In the genomic region with DNA sequence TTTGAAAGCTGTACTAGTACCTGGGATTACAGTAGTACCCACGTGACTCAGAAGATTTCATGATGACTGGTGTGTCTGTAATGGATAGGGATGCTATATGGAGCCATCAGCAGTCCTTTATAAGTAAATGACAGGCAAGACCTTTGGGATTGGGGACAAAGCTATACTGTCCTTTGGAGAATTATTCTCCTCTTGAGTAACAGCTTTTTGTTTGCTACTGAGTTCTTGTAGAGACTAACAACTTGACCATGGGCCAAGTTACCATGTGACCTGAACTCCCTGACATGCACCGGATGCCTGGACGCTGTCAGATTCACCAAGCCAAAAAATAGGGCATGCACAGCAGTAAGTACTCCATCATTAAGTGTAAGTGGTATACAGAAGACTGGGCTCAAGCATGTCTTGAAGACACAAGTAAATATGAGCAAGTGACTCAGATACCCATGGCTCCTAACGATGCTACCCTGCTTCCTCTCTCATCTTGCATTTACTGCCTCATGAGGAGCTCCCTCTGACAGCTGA, we compare ENCODE assay signal across 11 cellular contexts. TPM values are rescaled to one million over a fixed set of nuclear protein-coding genes. Genes with fewer than 3 reads are reported as not detected.
DNase-seq lines count a peak whose midpoint lies in the region; ATAC-seq and TF ChIP-seq lines count a peak whose summit lies in the region.
"Had no signal": no experiment of that assay in that cellular context is flagged by ENCODE, and none has a peak within 500 bp of the region (broad histone marks: within the 10 kb centered on the region; RNA-seq: fewer than 3 reads in every experiment).

No MANE protein-coding gene starts in this region.

- H3K27me3 ChIP-seq in Panc1 (ENCODE audit: control insufficient read depth, insufficient read depth, low read length) (no peaks in the 10 kb centered on the region), BE2C (no peaks in the 10 kb centered on the region), smooth muscle cell (ENCODE audit: low read depth) (no peaks in the 10 kb centered on the region)

- peaks cover 22 to 73% (median 70%) of the 10 kb centered on the region in 4 donors for H3K4me1 Mint-ChIP-seq in naive thymus-derived CD8-positive, alpha-beta T cell

- peaks cover 88% of the 10 kb centered on the region for H3K79me2 ChIP-seq in smooth muscle cell (ENCODE audit: low read depth)

- CTCF ChIA-PET in Panc1 (lab: Charles Lee): no interaction called here

- peak overlapping the region in 8 of 10 donors; percentile 0 to 56 (median 18) for H3K27ac Mint-ChIP-seq in naive thymus-derived CD8-positive, alpha-beta T cell
- H3K27ac Mint-ChIP-seq: activated naive CD8-positive, alpha-beta T cell treated with anti-CD3 and anti-CD28 coated beads, Interleukin-2, amount 10 ng/mL, durations not matched to agents 7 days and 5 days had no signal

- H3K4me2 ChIP-seq in smooth muscle cell: no peak overlapping the region

- no peaks in the 10 kb centered on the region for H3K4me1 ChIP-seq in Panc1 (ENCODE audit: control insufficient read depth, insufficient read depth, low read length)
- H3K4me1 ChIP-seq in BE2C: no peaks in the 10 kb centered on the region
- no peaks in the 10 kb centered on the region for H3K4me1 ChIP-seq in smooth muscle cell (ENCODE audit: low read depth)

- H3K9me3 Mint-ChIP-seq in naive thymus-derived CD8-positive, alpha-beta T cell: no peaks in the 10 kb centered on the region
- H3K9me3 Mint-ChIP-seq: activated naive CD8-positive, alpha-beta T cell treated with anti-CD3 and anti-CD28 coated beads, Interleukin-2, amount 10 ng/mL, durations not matched to agents 7 days and 5 days had no signal

- peak; percentile 47; the same call in 1 of the 2 replicates for ATAC-seq in Panc1
- no peak for ATAC-seq in naive thymus-derived CD8-positive, alpha-beta T cell

- TF ChIP-seq CTCF in Panc1 (IDR thresholded peaks at IDR 0.05) (no peak), fibroblast of the aortic adventitia (IDR thresholded peaks at IDR 0.05; ENCODE audit: insufficient read depth, low read length) (no peak), BE2C (IDR thresholded peaks at IDR 0.05; ENCODE audit: low read depth, low read length) (no peak), smooth muscle cell (IDR thresholded peaks at IDR 0.05; ENCODE audit: borderline replicate concordance, insufficient read depth, poor library complexity, severe bottlenecking) (no peak)

- H3K9me3 ChIP-seq in Panc1 (ENCODE audit: control insufficient read depth, insufficient read depth, low read depth, low read length): no peaks in the 10 kb centered on the region
- no peaks in the 10 kb centered on the region for H3K9me3 ChIP-seq in BE2C
- no peaks in the 10 kb centered on the region for H3K9me3 ChIP-seq in smooth muscle cell (replicated peaks; ENCODE audit: low read depth)

- H3K27ac ChIP-seq in Panc1 (ENCODE audit: low read length): no peak overlapping the region
- H3K27ac ChIP-seq in smooth muscle cell (ENCODE audit: low read depth): no peak overlapping the region

- H3K36me3 ChIP-seq in Panc1 (ENCODE audit: control insufficient read depth, insufficient read depth, low read length) (no peaks in the 10 kb centered on the region), BE2C (peaks cover 4% of the 10 kb centered on the region), smooth muscle cell (ENCODE audit: low read depth) (no peaks in the 10 kb centered on the region)

- no peak overlapping the region for H2AFZ ChIP-seq in smooth muscle cell (ENCODE audit: low read depth)

- peaks cover 0 to 27% (median 0%) of the 10 kb centered on the region in 3 donors for H3K36me3 Mint-ChIP-seq in naive thymus-derived CD8-positive, alpha-beta T cell

- no peak overlapping the region for H3K9ac ChIP-seq in smooth muscle cell (ENCODE audit: low read depth)

- H3K4me3 ChIP-seq in Panc1 (ENCODE audit: low read depth in 2 of 2, low read length in 2 of 2) (no peak overlapping the region), fibroblast of the aortic adventitia (ENCODE audit: low read depth, low read length) (no peak overlapping the region), BE2C (ENCODE audit: low read depth, low read length) (no peak overlapping the region), smooth muscle cell (no peak overlapping the region)

- H4K20me1 ChIP-seq in smooth muscle cell (ENCODE audit: low read depth): peaks cover 100% of the 10 kb centered on the region

- no peaks in the 10 kb centered on the region for H3F3A ChIP-seq in smooth muscle cell (ENCODE audit: low read depth)

- no TSS peak for BruUV-seq in Panc1 (replicated peaks; lab: Mats Ljungman, UMichigan)

- intact Hi-C loops in Panc1 (cut with micrococcal nuclease; ENCODE audit: unreplicated experiment): no loop called here

- in situ Hi-C loops in Panc1 (cut with HindIII; ENCODE audit: low pct_unique_long_range_greater_than_20kb, low sequenced_read_pairs): no loop called here

- H3K4me3 Mint-ChIP-seq in naive thymus-derived CD8-positive, alpha-beta T cell: peak overlapping the region in 1 of 10 donors; percentile 16
- H3K4me3 Mint-ChIP-seq: activated naive CD8-positive, alpha-beta T cell treated with anti-CD3 and anti-CD28 coated beads, Interleukin-2, amount 10 ng/mL, durations not matched to agents 7 days and 5 days had no signal

- H3K27me3 Mint-ChIP-seq in naive thymus-derived CD8-positive, alpha-beta T cell: no peaks in the 10 kb centered on the region
- H3K27me3 Mint-ChIP-seq: activated naive CD8-positive, alpha-beta T cell treated with anti-CD3 and anti-CD28 coated beads, Interleukin-2, amount 10 ng/mL, durations not matched to agents 7 days and 5 days had no signal

- POLR2A ChIA-PET in Panc1 (lab: Charles Lee): no interaction called here
- POLR2A ChIA-PET in naive thymus-derived CD8-positive, alpha-beta T cell (lab: Charles Lee): interaction anchor here (0.6 to 1.1 kb wide), 3 partner anchors 13 to 46 kb away, joined by 3 to 4 read pairs (median 3); a partner anchor contains a TSS

- 78% methylated on average over 4 of the region's 4 CpGs for WGBS in smooth muscle cell (ENCODE audit: low lambda C conversion rate)

- DNase-seq in A172 (ENCODE audit: low spot score): peak; percentile 2
- DNase-seq in Panc1 (ENCODE audit: low read depth, low spot score): no peak
- DNase-seq in fibroblast of the aortic adventitia (ENCODE audit: low read depth): peak; percentile 74
- no peak for DNase-seq in naive thymus-derived CD8-positive, alpha-beta T cell
- DNase-seq in BE2C: no peak
- no peak for DNase-seq in smooth muscle cell (lab: John Stamatoyannopoulos, UW; ENCODE audit: unreplicated experiment)
- DNase-seq in stimulated activated CD4-positive, alpha-beta T cell treated with anti-CD3 and anti-CD28 coated beads, Interleukin-15, amount 100 ng/mL, for 24 hours: no peak
- no peak for DNase-seq in activated effector memory CD4-positive, alpha-beta T cell treated with Interleukin-2 at 50 U/mL for 16 hours
- DNase-seq: activated naive CD8-positive, alpha-beta T cell treated with anti-CD3 and anti-CD28 coated beads, Interleukin-2, amount 10 ng/mL, durations not matched to agents 7 days and 5 days; NCI-H1092; T-helper 1 cell had no signal

RNA-seq across cellular contexts. Expression of a gene that starts 12.9 kb away (rescaled TPM):
- 262 and 270 TPM in 2 replicates for total RNA-seq in A172 (2014; rRNA removed; shearing (Covaris generic))
- total RNA-seq in Panc1 (2021; ENCODE audit: unreplicated experiment) (164 TPM), fibroblast of the aortic adventitia (ENCODE audit: low replicate concordance) (292 and 299 TPM in 2 replicates), smooth muscle cell (276 and 305 TPM in 2 replicates)
- 132 TPM for polyA plus RNA-seq in Panc1 (2012; ENCODE audit: insufficient read length)
- total RNA-seq in naive thymus-derived CD8-positive, alpha-beta T cell: 10 to 100 TPM; 68.3 to 70.6 TPM
- polyA plus RNA-seq in naive thymus-derived CD8-positive, alpha-beta T cell: 100 to 1,000 TPM; 103 to 128 (median 119) TPM
- polyA plus RNA-seq in BE2C (2012; ENCODE audit: insufficient read depth, insufficient read length, low read depth): 121 TPM
- 228 and 236 TPM in 2 replicates for polyA plus RNA-seq in smooth muscle cell

RNA-seq across cellular contexts. Expression of a gene that starts 45.0 kb away (rescaled TPM):
- total RNA-seq in A172 (2014; rRNA removed; shearing (Covaris generic)): 0.53 and 2.8 TPM in 2 replicates
- total RNA-seq in Panc1 (2021; ENCODE audit: unreplicated experiment) (9.5 TPM), fibroblast of the aortic adventitia (ENCODE audit: low replicate concordance) (4.1 TPM in 1 of 2 replicates, not detected in the other), smooth muscle cell (2.1 and 4.3 TPM in 2 replicates)
- polyA plus RNA-seq in Panc1 (2012; ENCODE audit: insufficient read length): 11.8 TPM
- total RNA-seq in naive thymus-derived CD8-positive, alpha-beta T cell: 1 to 10 TPM; 1.6 to 2.1 TPM
- polyA plus RNA-seq in naive thymus-derived CD8-positive, alpha-beta T cell: 1 to 10 TPM; 1.9 to 5.7 (median 3.3) TPM
- polyA plus RNA-seq in BE2C (2012; ENCODE audit: insufficient read depth, insufficient read length, low read depth): 6.4 TPM
- polyA plus RNA-seq in smooth muscle cell: 6.5 and 12.7 TPM in 2 replicates

RNA-seq across cellular contexts. Expression of a gene that starts 45.4 kb away (rescaled TPM):
- 5.6 and 6.9 TPM in 2 replicates for total RNA-seq in A172 (2014; rRNA removed; shearing (Covaris generic))
- total RNA-seq in Panc1 (2021; ENCODE audit: unreplicated experiment) (34.2 TPM), fibroblast of the aortic adventitia (ENCODE audit: low replicate concordance) (7.4 and 11.7 TPM in 2 replicates), smooth muscle cell (7.7 and 10.7 TPM in 2 replicates)
- 25.7 TPM for polyA plus RNA-seq in Panc1 (2012; ENCODE audit: insufficient read length)
- 10 to 100 TPM; 39.6 to 40.7 TPM for total RNA-seq in naive thymus-derived CD8-positive, alpha-beta T cell
- 1 to 10 TPM; 3.2 to 9.4 (median 4.1) TPM for polyA plus RNA-seq in naive thymus-derived CD8-positive, alpha-beta T cell
- 24.2 TPM for polyA plus RNA-seq in BE2C (2012; ENCODE audit: insufficient read depth, insufficient read length, low read depth)
- polyA plus RNA-seq in smooth muscle cell: 10.8 and 15.7 TPM in 2 replicates

RNA-seq across cellular contexts. Expression of a gene that starts 48.9 kb away (rescaled TPM):
- total RNA-seq in A172 (2014; rRNA removed; shearing (Covaris generic)): 17.8 and 19.0 TPM in 2 replicates
- total RNA-seq in Panc1 (2021; ENCODE audit: unreplicated experiment): 39.0 TPM
- 33.0 TPM for polyA plus RNA-seq in Panc1 (2012; ENCODE audit: insufficient read length)
- total RNA-seq in fibroblast of the aortic adventitia (ENCODE audit: low replicate concordance): 26.8 and 38.0 TPM in 2 replicates
- total RNA-seq in naive thymus-derived CD8-positive, alpha-beta T cell: 10 to 100 TPM; 38.3 to 43.2 TPM
- 10 to 100 TPM; 12.2 to 18.8 (median 17.9) TPM for polyA plus RNA-seq in naive thymus-derived CD8-positive, alpha-beta T cell
- 37.9 TPM for polyA plus RNA-seq in BE2C (2012; ENCODE audit: insufficient read depth, insufficient read length, low read depth)
- 12.3 and 18.9 TPM in 2 replicates for total RNA-seq in smooth muscle cell
- polyA plus RNA-seq in smooth muscle cell: 19.4 and 28.9 TPM in 2 replicates

Comparison
In these comparisons a context has a peak if more than half of its experiments do, and no peak if none do; other contexts are left out.
1. DNase-seq: peak in A172 (single experiment) and fibroblast of the aortic adventitia (single experiment); none in Panc1 (single experiment), naive thymus-derived CD8-positive, alpha-beta T cell (0 of 10), BE2C (single experiment), smooth muscle cell (single experiment), stimulated activated CD4-positive, alpha-beta T cell treated with anti-CD3 and anti-CD28 coated beads, Interleukin-15, amount 100 ng/mL, for 24 hours (single experiment) and activated effector memory CD4-positive, alpha-beta T cell treated with Interleukin-2 at 50 U/mL for 16 hours (single experiment).